Comparison of ENCODE assay signal across 10 cellular contexts in the genomic region with DNA sequence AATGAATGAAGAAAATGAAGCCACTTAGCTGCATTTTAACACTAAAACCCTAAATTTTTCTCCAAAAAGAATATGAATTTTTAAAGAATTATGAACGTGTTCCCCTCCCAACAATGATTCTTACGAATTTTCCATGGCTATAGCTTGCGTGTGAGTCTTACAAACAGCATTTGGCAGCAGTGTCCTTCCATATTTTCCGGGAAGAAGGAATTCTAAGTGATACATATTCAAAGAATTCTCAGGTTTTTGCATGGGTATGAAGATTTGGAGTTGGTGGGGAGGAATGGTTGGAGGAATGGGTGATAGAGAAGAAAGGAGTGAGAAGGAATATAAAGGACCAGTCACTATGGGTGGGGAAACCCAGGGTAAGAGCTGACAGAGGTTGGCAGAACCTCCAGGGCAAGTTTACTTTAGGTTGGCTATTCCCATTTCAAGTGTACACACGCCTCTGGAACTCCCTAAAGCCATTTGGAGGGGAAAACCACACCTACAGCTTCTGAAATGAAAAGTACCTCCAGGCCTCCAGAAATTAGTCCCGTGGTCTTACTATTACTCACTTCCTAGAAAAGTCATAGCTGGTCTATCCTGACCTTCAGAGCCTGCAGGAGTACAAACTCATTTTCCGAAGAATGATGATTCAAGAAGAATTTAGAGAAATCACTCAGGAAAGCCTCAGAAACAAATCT.
DNase-seq lines count a peak whose midpoint lies in the region; ATAC-seq, FAIRE-seq and TF ChIP-seq lines count a peak whose summit lies in the region.
"Had no signal": no experiment of that assay in that cellular context is flagged by ENCODE, and none has a peak within 500 bp of the region (broad histone marks: within the 10 kb centered on the region; RNA-seq: fewer than 3 reads in every experiment).

No MANE protein-coding gene starts in this region.

- H3K4me3 ChIP-seq in endothelial cell of umbilical vein (replicated peaks in 1 of 3; ENCODE audit: insufficient read depth in 1 of 3, low read depth in 1 of 3, low read length in 3 of 3) (no peak overlapping the region), endodermal cell (ENCODE audit: low read length) (no peak overlapping the region)

- no peaks in the 10 kb centered on the region for H4K20me1 ChIP-seq in endothelial cell of umbilical vein (replicated peaks; ENCODE audit: control insufficient read depth, extremely low read depth, insufficient read depth, low read length)

- H3K27ac Mint-ChIP-seq in activated CD4-positive, alpha-beta T cell treated with anti-CD3 and anti-CD28 coated beads, Interleukin-2, amount 10 ng/mL, durations not matched to agents 7 days and 5 days: no peak overlapping the region
- no peak overlapping the region for H3K27ac Mint-ChIP-seq in stimulated activated naive B cell treated with anti-CD40 and anti-IgM and Interleukin-4, amounts not matched to agents 10 μg/mL and 1 μg/mL and 100 μg/mL, for 72 hours
- no peak overlapping the region for H3K27ac Mint-ChIP-seq in endodermal cell
- H3K27ac Mint-ChIP-seq: T-cell had no signal

- H3K4me1 Mint-ChIP-seq in activated CD4-positive, alpha-beta T cell treated with anti-CD3 and anti-CD28 coated beads, Interleukin-2, amount 10 ng/mL, durations not matched to agents 7 days and 5 days: peaks cover 6% of the 10 kb centered on the region
- peaks cover 0 to 3% of the 10 kb centered on the region in 2 donors for H3K4me1 Mint-ChIP-seq in stimulated activated naive B cell treated with anti-CD40 and anti-IgM and Interleukin-4, amounts not matched to agents 10 μg/mL and 1 μg/mL and 100 μg/mL, for 72 hours
- H3K4me1 Mint-ChIP-seq in endodermal cell: no peaks in the 10 kb centered on the region
- H3K4me1 Mint-ChIP-seq: T-cell had no signal

- POLR2A ChIA-PET in activated CD4-positive, alpha-beta T cell treated with anti-CD3 and anti-CD28 coated beads, Interleukin-2, amount 10 ng/mL, durations not matched to agents 7 days and 5 days (lab: Charles Lee): no interaction called here
- POLR2A ChIA-PET in endothelial cell of umbilical vein (lab: Charles Lee): interaction anchor here (0.5 to 1.1 kb wide), 2 partner anchors 76 to 1586 kb away, joined by 3 to 15 read pairs; no protein-coding TSS in a partner anchor

- H3K27me3 ChIP-seq in endothelial cell of umbilical vein (ENCODE audit: control insufficient read depth in 2 of 2, insufficient read depth in 2 of 2, low read length in 2 of 2) (no peaks in the 10 kb centered on the region), endodermal cell (ENCODE audit: control insufficient read depth, insufficient read depth, low read length, poor library complexity, severe bottlenecking) (no peaks in the 10 kb centered on the region)

- peak; percentile 30 for TF ChIP-seq POLR2A in endothelial cell of umbilical vein (IDR thresholded peaks at IDR 0.05; ENCODE audit: low read depth, low read length)

- H3K4me1 ChIP-seq in endothelial cell of umbilical vein (ENCODE audit: control insufficient read depth, extremely low read depth, insufficient read depth, low read length) (peaks cover 22% of the 10 kb centered on the region), endodermal cell (ENCODE audit: control insufficient read depth, insufficient read depth, low read length) (no peaks in the 10 kb centered on the region)

- intact Hi-C loops in endothelial cell of umbilical vein (cut with micrococcal nuclease): no loop called here

- H3K36me3 Mint-ChIP-seq in activated CD4-positive, alpha-beta T cell treated with anti-CD3 and anti-CD28 coated beads, Interleukin-2, amount 10 ng/mL, durations not matched to agents 7 days and 5 days (ENCODE audit: low read depth): no peaks in the 10 kb centered on the region
- H3K36me3 Mint-ChIP-seq in stimulated activated naive B cell treated with anti-CD40 and anti-IgM and Interleukin-4, amounts not matched to agents 10 μg/mL and 1 μg/mL and 100 μg/mL, for 72 hours: peaks cover 0 to 2% of the 10 kb centered on the region in 2 donors
- no peaks in the 10 kb centered on the region for H3K36me3 Mint-ChIP-seq in endodermal cell (ENCODE audit: low read depth)
- H3K36me3 Mint-ChIP-seq: T-cell had no signal

- H3K27me3 Mint-ChIP-seq in activated CD4-positive, alpha-beta T cell treated with anti-CD3 and anti-CD28 coated beads, Interleukin-2, amount 10 ng/mL, durations not matched to agents 7 days and 5 days: no peaks in the 10 kb centered on the region
- peaks cover 0 to 4% of the 10 kb centered on the region in 2 donors for H3K27me3 Mint-ChIP-seq in stimulated activated naive B cell treated with anti-CD40 and anti-IgM and Interleukin-4, amounts not matched to agents 10 μg/mL and 1 μg/mL and 100 μg/mL, for 72 hours
- no peaks in the 10 kb centered on the region for H3K27me3 Mint-ChIP-seq in endodermal cell (ENCODE audit: insufficient read depth)

- no peak overlapping the region for H3K4me3 Mint-ChIP-seq in activated CD4-positive, alpha-beta T cell treated with anti-CD3 and anti-CD28 coated beads, Interleukin-2, amount 10 ng/mL, durations not matched to agents 7 days and 5 days
- H3K4me3 Mint-ChIP-seq in stimulated activated naive B cell treated with anti-CD40 and anti-IgM and Interleukin-4, amounts not matched to agents 10 μg/mL and 1 μg/mL and 100 μg/mL, for 72 hours: no peak overlapping the region
- H3K4me3 Mint-ChIP-seq in endodermal cell: no peak overlapping the region
- H3K4me3 Mint-ChIP-seq: T-cell had no signal

- H3K9ac ChIP-seq in endothelial cell of umbilical vein (replicated peaks; ENCODE audit: extremely low read depth, insufficient read depth, low read length): peak overlapping the region; percentile 31
- H3K9ac ChIP-seq in endodermal cell (ENCODE audit: extremely low read depth, low read length, poor library complexity, severe bottlenecking): no peak overlapping the region

- peak overlapping the region; percentile 75 for H3K27ac ChIP-seq in endothelial cell of umbilical vein (ENCODE audit: insufficient read depth, low read depth, low read length)
- no peak overlapping the region for H3K27ac ChIP-seq in endodermal cell (ENCODE audit: low read depth, low read length)

- no peak overlapping the region for H3K4me2 ChIP-seq in endothelial cell of umbilical vein (ENCODE audit: insufficient read depth, low read length)

- peak; percentile 46 to 90 for ATAC-seq in stimulated activated naive B cell treated with anti-CD40 and anti-IgM and Interleukin-4, amounts not matched to agents 10 μg/mL and 1 μg/mL and 100 μg/mL, for 72 hours (replicated peaks)
- ATAC-seq: T-cell had no signal

- peak; percentile 40 for FAIRE-seq in endothelial cell of umbilical vein (lab: Jason Lieb, UNC)

- TF ChIP-seq CTCF in endothelial cell of umbilical vein (IDR thresholded peaks at IDR 0.05; ENCODE audit: extremely low read depth in 1 of 2, insufficient read depth in 1 of 2, low read depth in 1 of 2, low read length in 2 of 2) (no peak), endodermal cell (conservative IDR thresholded peaks at IDR 0.05) (no peak)

- DNase-seq in activated CD4-positive, alpha-beta T cell treated with anti-CD3 and anti-CD28 coated beads for 48 hours: peak; percentile 14
- no peak for DNase-seq in activated CD4-positive, alpha-beta T cell treated with anti-CD3 and anti-CD28 coated beads, Interleukin-2, amount 10 ng/mL, durations not matched to agents 7 days and 5 days
- DNase-seq in LHCN-M2 (ENCODE audit: low read depth): peak; percentile 93
- peak; percentile 54 for DNase-seq in endothelial cell of umbilical vein (ENCODE audit: low read depth, low spot score)
- peak; percentile 5 for DNase-seq in stimulated activated naive B cell treated with anti-CD40 and anti-IgM and Interleukin-4, amounts not matched to agents 10 μg/mL and 1 μg/mL and 100 μg/mL, for 72 hours
- no peak for DNase-seq in iPS-NIHi11 (ENCODE audit: low spot score)
- DNase-seq in NCI-H187 (lab: John Stamatoyannopoulos, UW): no peak
- DNase-seq in endodermal cell: no peak
- DNase-seq: NCI-H1694 treated with DMSO at 0.1 percent for 48 hours, T-cell had no signal

- peak overlapping the region; percentile 64 for H2AFZ ChIP-seq in endothelial cell of umbilical vein (ENCODE audit: low read depth, low read length)

- peaks cover 17% of the 10 kb centered on the region for H3K9me3 Mint-ChIP-seq in activated CD4-positive, alpha-beta T cell treated with anti-CD3 and anti-CD28 coated beads, Interleukin-2, amount 10 ng/mL, durations not matched to agents 7 days and 5 days
- peaks cover 5 to 8% of the 10 kb centered on the region in 2 donors for H3K9me3 Mint-ChIP-seq in stimulated activated naive B cell treated with anti-CD40 and anti-IgM and Interleukin-4, amounts not matched to agents 10 μg/mL and 1 μg/mL and 100 μg/mL, for 72 hours
- H3K9me3 Mint-ChIP-seq in endodermal cell: peaks cover 58% of the 10 kb centered on the region

- TSS peak; percentile 57 for BruUV-seq in endothelial cell of umbilical vein (replicated peaks; lab: Mats Ljungman, UMichigan)

- CTCF ChIA-PET in activated CD4-positive, alpha-beta T cell treated with anti-CD3 and anti-CD28 coated beads, Interleukin-2, amount 10 ng/mL, durations not matched to agents 7 days and 5 days (lab: Charles Lee): no interaction called here
- CTCF ChIA-PET in endothelial cell of umbilical vein (lab: Charles Lee): interaction anchor here (0.8 to 2.6 kb wide), 4 partner anchors 94 to 299 kb away, joined by 3 to 10 read pairs (median 4); no protein-coding TSS in a partner anchor

- no peaks in the 10 kb centered on the region for H3K79me2 ChIP-seq in endothelial cell of umbilical vein (ENCODE audit: control insufficient read depth, insufficient read depth, low read length)

- H3K36me3 ChIP-seq in endothelial cell of umbilical vein (ENCODE audit: control insufficient read depth in 2 of 2, extremely low read depth in 1 of 2, insufficient read depth in 2 of 2, low read length in 2 of 2) (no peaks in the 10 kb centered on the region), endodermal cell (ENCODE audit: control insufficient read depth, insufficient read depth, low read length) (no peaks in the 10 kb centered on the region)

- 67 to 91% methylated on average over 1 to 7 of the region's 7 CpGs for WGBS in endodermal cell (ENCODE audit: insufficient coverage in 1 of 2, insufficient read length in 1 of 2), 2 experiments

- no peaks in the 10 kb centered on the region for H3K9me3 ChIP-seq in endothelial cell of umbilical vein (replicated peaks; ENCODE audit: control insufficient read depth, insufficient read depth, low read length)
- H3K9me3 ChIP-seq in endodermal cell (ENCODE audit: control insufficient read depth, low read length): no peaks in the 10 kb centered on the region

- no peaks in the 10 kb centered on the region for H3K9me1 ChIP-seq in endothelial cell of umbilical vein (replicated peaks; ENCODE audit: control insufficient read depth, extremely low read depth, insufficient read depth, low read length)

- dilution Hi-C loops in endothelial cell of umbilical vein (cut with MboI; ENCODE audit: extremely low pct_ligation_motif_present, low sequenced_read_pairs): no loop called here

TF ChIP-seq in endothelial cell of umbilical vein, 7 proteins besides CTCF, POLR2A, EP300 and RAD21:
- TF ChIP-seq FOS (IDR thresholded peaks at IDR 0.05; ENCODE audit: borderline replicate concordance, insufficient read depth, low read length): peak; percentile 53
- TF ChIP-seq, protein P1, sequence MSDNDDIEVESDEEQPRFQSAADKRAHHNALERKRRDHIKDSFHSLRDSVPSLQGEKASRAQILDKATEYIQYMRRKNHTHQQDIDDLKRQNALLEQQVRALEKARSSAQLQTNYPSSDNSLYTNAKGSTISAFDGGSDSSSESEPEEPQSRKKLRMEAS (IDR thresholded peaks at IDR 0.05; ENCODE audit: insufficient read depth, insufficient read length): no peak

Comparison
In these comparisons a context has a peak if more than half of its experiments do, and no peak if none do; other contexts are left out.
1. DNase-seq: peak in activated CD4-positive, alpha-beta T cell treated with anti-CD3 and anti-CD28 coated beads for 48 hours (single experiment), LHCN-M2 (single experiment), endothelial cell of umbilical vein (single experiment) and stimulated activated naive B cell treated with anti-CD40 and anti-IgM and Interleukin-4, amounts not matched to agents 10 μg/mL and 1 μg/mL and 100 μg/mL, for 72 hours (single experiment); none in activated CD4-positive, alpha-beta T cell treated with anti-CD3 and anti-CD28 coated beads, Interleukin-2, amount 10 ng/mL, durations not matched to agents 7 days and 5 days (single experiment), iPS-NIHi11 (single experiment), NCI-H187 (0 of 2) and endodermal cell (single experiment).